ENCODE assay signal across 9 cellular contexts in the genomic region with DNA sequence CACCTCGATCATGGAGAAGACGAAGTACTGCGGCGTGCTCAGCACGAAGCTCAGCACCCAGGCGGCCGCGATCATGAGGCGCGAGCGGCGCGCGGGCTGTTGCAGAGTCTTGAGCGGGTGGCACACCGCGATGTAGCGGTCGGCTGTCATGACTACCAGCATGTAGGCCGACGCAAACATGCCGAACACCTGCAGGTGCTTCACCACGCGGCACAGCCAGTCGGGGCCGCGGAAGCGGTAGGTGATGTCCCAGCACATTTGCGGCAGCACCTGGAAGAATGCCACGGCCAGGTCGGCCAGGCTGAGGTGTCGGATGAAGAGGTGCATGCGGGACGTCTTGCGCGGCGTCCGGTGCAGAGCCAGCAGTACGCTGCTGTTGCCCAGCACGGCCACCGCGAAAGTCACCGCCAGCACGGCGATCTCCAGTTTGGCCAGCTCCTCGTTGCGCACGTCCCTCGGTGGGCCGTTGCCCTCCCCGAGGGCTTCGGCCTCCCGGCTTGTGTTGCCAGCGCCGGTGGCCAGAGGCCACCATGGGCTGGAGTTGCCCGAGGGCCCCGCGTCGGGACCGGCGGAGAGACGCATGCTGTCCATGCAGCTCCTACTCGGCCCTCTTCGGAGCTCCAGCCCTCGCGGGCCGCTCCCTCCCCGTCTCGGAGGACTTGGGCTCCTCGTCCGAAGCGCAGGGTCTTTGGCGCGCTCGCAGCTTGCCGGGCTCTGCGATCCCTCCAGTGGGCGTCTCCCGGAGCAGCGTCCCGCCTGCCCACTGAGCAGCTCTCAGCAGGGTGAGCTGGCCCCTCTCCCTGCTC. TPM values are rescaled to one million over a fixed set of nuclear protein-coding genes. Genes with fewer than 3 reads are reported as not detected.
A peak's percentile ranks its signal among the peaks of the same experiment; 100 is the strongest.
DNase-seq lines count a peak whose midpoint lies in the region; ATAC-seq and TF ChIP-seq lines count a peak whose summit lies in the region.
"Had no signal": no experiment of that assay in that cellular context is flagged by ENCODE, and none has a peak within 500 bp of the region (broad histone marks: within the 10 kb centered on the region; RNA-seq: fewer than 3 reads in every experiment).

No MANE protein-coding gene starts in this region.

- TF ChIP-seq CTCF in left ventricle myocardium inferior (IDR thresholded peaks at IDR 0.05; ENCODE audit: borderline replicate concordance) (no peak), prostate gland (IDR thresholded peaks at IDR 0.05) (no peak), BE2C (IDR thresholded peaks at IDR 0.05; ENCODE audit: low read depth, low read length) (no peak)

- peaks cover 68% of the 10 kb centered on the region for H3K27me3 Mint-ChIP-seq in T-helper 17 cell

- H3K4me1 Mint-ChIP-seq in T-helper 17 cell: peaks cover 9% of the 10 kb centered on the region

- H3K4me3 ChIP-seq in left ventricle myocardium inferior (peak overlapping the region; percentile 66), prostate gland (peak overlapping the region; percentile 15 to 18), BE2C (ENCODE audit: low read depth, low read length) (no peak overlapping the region)

- intact Hi-C loops in left ventricle myocardium inferior (cut with micrococcal nuclease) (no loop called here), prostate gland (cut with DNase I) (no loop called here)

- H3K36me3 Mint-ChIP-seq in T-helper 17 cell (ENCODE audit: low read depth): no peaks in the 10 kb centered on the region

- peaks cover 79% of the 10 kb centered on the region for H3K27me3 ChIP-seq in left ventricle myocardium inferior (ENCODE audit: low read depth)
- peaks cover 12% of the 10 kb centered on the region for H3K27me3 ChIP-seq in prostate gland (replicated peaks; ENCODE audit: insufficient read depth)
- H3K27me3 ChIP-seq in BE2C: peaks cover 30% of the 10 kb centered on the region

- TF ChIP-seq POLR2A in prostate gland (IDR thresholded peaks at IDR 0.05): no peak

- no peaks in the 10 kb centered on the region; the same call in 1 of the 2 replicates for H3K4me1 ChIP-seq in ES-I3 (ENCODE audit: insufficient read depth, low read length)
- peaks cover 31% of the 10 kb centered on the region for H3K4me1 ChIP-seq in left ventricle myocardium inferior
- no peaks in the 10 kb centered on the region for H3K4me1 ChIP-seq in prostate gland (replicated peaks)
- H3K4me1 ChIP-seq in BE2C: no peaks in the 10 kb centered on the region

- peak overlapping the region; percentile 51 for H3K4me3 Mint-ChIP-seq in T-helper 17 cell

- H3K27ac ChIP-seq in left ventricle myocardium inferior (replicated peaks): peak overlapping the region; percentile 62
- H3K27ac ChIP-seq in prostate gland: no peak overlapping the region

- H3K9me3 ChIP-seq in ES-I3 (ENCODE audit: control insufficient read depth, insufficient read depth, low read length): peaks cover 5% of the 10 kb centered on the region; the same call in 1 of the 2 replicates
- no peaks in the 10 kb centered on the region for H3K9me3 ChIP-seq in T-helper 17 cell (ENCODE audit: control insufficient read depth, low read length, poor library complexity, severe bottlenecking)
- H3K9me3 ChIP-seq in left ventricle myocardium inferior (replicated peaks): no peaks in the 10 kb centered on the region
- H3K9me3 ChIP-seq in prostate gland: no peaks in the 10 kb centered on the region
- no peaks in the 10 kb centered on the region for H3K9me3 ChIP-seq in BE2C

- H3K36me3 ChIP-seq in ES-I3 (ENCODE audit: insufficient read depth, low read length) (no peaks in the 10 kb centered on the region), left ventricle myocardium inferior (no peaks in the 10 kb centered on the region), prostate gland (no peaks in the 10 kb centered on the region), BE2C (no peaks in the 10 kb centered on the region)

- peak overlapping the region; percentile 64 for H3K9ac ChIP-seq in ES-I3 (ENCODE audit: low read depth, low read length)

- DNase-seq in T-helper 17 cell (no peak), left ventricle myocardium inferior (peak; percentile 23), prostate gland (ENCODE audit: low spot score) (no peak), AG08395 (ENCODE audit: low spot score) (no peak), BE2C (no peak), HK-2 (ENCODE audit: unreplicated experiment) (no peak), OCI-M1 (lab: John Stamatoyannopoulos, UW) (no peak)

- no peak for ATAC-seq in T-helper 17 cell

- no peak overlapping the region for H3K27ac Mint-ChIP-seq in T-helper 17 cell

- 0% methylated on average over 1 of the region's 81 CpGs for WGBS in prostate gland

RNA-seq across cellular contexts. Expression of a gene that starts 0.5 kb away (rescaled TPM):
- total RNA-seq in T-helper 17 cell (1 to 10 TPM in 1 of 2 donors, under 1 TPM in 1; 0.07 to 5.5 TPM), left ventricle myocardium inferior (1.3 TPM), prostate gland (1 to 10 TPM in 1 of 2 donors, under 1 TPM in 1; 0.91 to 6.2 TPM)
- polyA plus RNA-seq in BE2C (2012; ENCODE audit: insufficient read depth, insufficient read length, low read depth): 0.66 TPM
- total RNA-seq: glomerular endothelial cell had no signal
